In genomic region chr20:61674051-61674450, GRCh38 we compare ENCODE assay signal across 23 cellular contexts.
DNase-seq lines count a peak whose midpoint lies in the region; ATAC-seq, FAIRE-seq and TF ChIP-seq lines count a peak whose summit lies in the region.
"Had no signal": no experiment of that assay in that cellular context is flagged by ENCODE, and none has a peak within 500 bp of the region (broad histone marks: within the 10 kb centered on the region; RNA-seq: fewer than 3 reads in every experiment).

No MANE protein-coding gene starts in this region.

- H3K27me3 ChIP-seq in H9 (ENCODE audit: insufficient read depth, low read length), result peaks cover 2% of the 10 kb centered on the region; the same call in 1 of the 2 replicates
- H3K27me3 ChIP-seq in IMR-90 (ENCODE audit: control insufficient read depth, insufficient read depth, low read length), result no peaks in the 10 kb centered on the region
- no peaks in the 10 kb centered on the region for H3K27me3 ChIP-seq in neuronal stem cell (ENCODE audit: control insufficient read depth in 3 of 3, insufficient read depth in 3 of 3, low read depth in 1 of 3, low read length in 3 of 3)
- H3K27me3 ChIP-seq: BE2C; BLaER1 treated with 17β-estradiol and CSF1 and Interleukin-3, amounts not matched to agents 10 nM and 100 nM had no signal

- H3K4me1 ChIP-seq in H9 (ENCODE audit: insufficient read depth, low read length), result no peaks in the 10 kb centered on the region; the same call in 1 of the 2 replicates
- H3K4me1 ChIP-seq in IMR-90 (ENCODE audit: control insufficient read depth, insufficient read depth, low read length), result no peaks in the 10 kb centered on the region
- no peaks in the 10 kb centered on the region for H3K4me1 ChIP-seq in kidney (ENCODE audit: control insufficient read depth in 1 of 2, insufficient read depth in 1 of 2, low read depth in 1 of 2, low read length in 2 of 2)
- peaks cover 0 to 4% of the 10 kb centered on the region in 2 donors for H3K4me1 ChIP-seq in neuronal stem cell (ENCODE audit: control insufficient read depth in 2 of 2, insufficient read depth in 1 of 2, low read depth in 1 of 2, low read length in 2 of 2)
- H3K4me1 ChIP-seq: A549, BE2C had no signal

- no peaks in the 10 kb centered on the region for H3K23me2 ChIP-seq in H9 (ENCODE audit: insufficient read length, low read depth, low read length, poor library complexity, severe bottlenecking)

- H3K9ac ChIP-seq in H9 (ENCODE audit: extremely low read depth, insufficient read length, low read length) (no peak overlapping the region), IMR-90 (ENCODE audit: low read depth, low read length) (no peak overlapping the region), kidney (ENCODE audit: low read length in 2 of 2) (no peak overlapping the region), neuronal stem cell (ENCODE audit: low read depth, low read length, poor library complexity) (no peak overlapping the region)
- H3K9ac ChIP-seq: BLaER1 treated with 17β-estradiol and CSF1 and Interleukin-3, amounts not matched to agents 10 nM and 100 nM; GM23248 had no signal

- dilution Hi-C loops in IMR-90 (cut with HindIII; ENCODE audit: low sequenced_read_pairs, unreplicated experiment), result no loop called here

- POLR2A ChIA-PET in IMR-90 (lab: Charles Lee; ENCODE audit: unreplicated experiment), result no interaction called here

- CTCF ChIA-PET in IMR-90 (lab: Yijun Ruan, JAX), result no interaction called here

- no peak for FAIRE-seq in kidney (lab: Jason Lieb, UNC)
- FAIRE-seq: A549, GM12891, H1 had no signal

- H3K4me3 ChIP-seq in IMR-90 (ENCODE audit: insufficient read depth, low read depth, low read length) (no peak overlapping the region), kidney (ENCODE audit: low read length in 2 of 2) (no peak overlapping the region), neuronal stem cell (ENCODE audit: low read length in 2 of 2) (no peak overlapping the region)
- H3K4me3 ChIP-seq: A549; BLaER1 treated with 17β-estradiol and CSF1 and Interleukin-3, amounts not matched to agents 10 nM and 100 nM; GM23248 had no signal

- no peak overlapping the region for H3T11ph ChIP-seq in H9 (ENCODE audit: low read length)

- peaks cover 0 to 2% (median 0%) of the 10 kb centered on the region in 3 experiments; a peak in 3 of 7 replicates for H3K36me3 Mint-ChIP-seq in H9 (ENCODE audit: insufficient read depth in 1 of 3, low read depth in 3 of 3)
- H3K36me3 Mint-ChIP-seq: CD4-positive, alpha-beta memory T cell had no signal

- H3K4ac ChIP-seq in H9 (ENCODE audit: low read depth, low read length) (no peak overlapping the region), IMR-90 (ENCODE audit: low read depth, low read length) (no peak overlapping the region), neuronal stem cell (ENCODE audit: low read length) (peak overlapping the region; percentile 60)

- H2AK9ac ChIP-seq in IMR-90 (replicated peaks; ENCODE audit: low read depth, low read length, poor library complexity), result no peak overlapping the region

- H2BK120ac ChIP-seq in H9 (ENCODE audit: low read depth, low read length, poor library complexity, severe bottlenecking) (no peak overlapping the region), IMR-90 (ENCODE audit: low read depth, low read length) (no peak overlapping the region), neuronal stem cell (ENCODE audit: low read depth, low read length) (no peak overlapping the region)

- H2AFZ ChIP-seq in H9 (ENCODE audit: low read length) (no peak overlapping the region), IMR-90 (replicated peaks; ENCODE audit: low read length, poor library complexity) (peak overlapping the region; percentile 10), neuronal stem cell (ENCODE audit: low read length) (no peak overlapping the region)
- H2AFZ ChIP-seq: GM23248 had no signal

- H4K8ac ChIP-seq in H9 (replicated peaks; ENCODE audit: insufficient read length, low read depth, low read length) (no peak overlapping the region), IMR-90 (ENCODE audit: low read depth in 2 of 2, low read length in 2 of 2) (no peak overlapping the region), neuronal stem cell (ENCODE audit: low read depth, low read length) (no peak overlapping the region)

- H2BK5ac ChIP-seq in H9 (ENCODE audit: insufficient read length, low read length) (no peak overlapping the region), IMR-90 (ENCODE audit: low read depth, low read length, poor library complexity, severe bottlenecking) (no peak overlapping the region), neuronal stem cell (ENCODE audit: low read length) (no peak overlapping the region)

- H3K36me3 ChIP-seq in IMR-90 (ENCODE audit: control insufficient read depth, insufficient read depth, low read length), result no peaks in the 10 kb centered on the region
- H3K36me3 ChIP-seq in kidney (ENCODE audit: control insufficient read depth in 1 of 2, insufficient read depth in 2 of 2, low read length in 2 of 2), result no peaks in the 10 kb centered on the region
- no peaks in the 10 kb centered on the region for H3K36me3 ChIP-seq in neuronal stem cell (replicated peaks in 1 of 2; ENCODE audit: control insufficient read depth in 2 of 2, insufficient read depth in 2 of 2, low read length in 2 of 2)
- H3K36me3 ChIP-seq: BE2C; BLaER1 treated with 17β-estradiol and CSF1 and Interleukin-3, amounts not matched to agents 10 nM and 100 nM had no signal

- peaks cover 76% of the 10 kb centered on the region for H3K27me3 Mint-ChIP-seq in H9 (ENCODE audit: low read depth)

- no peak overlapping the region for H3K27ac ChIP-seq in H9 (ENCODE audit: insufficient read length, low read depth, low read length)
- no peak overlapping the region for H3K27ac ChIP-seq in IMR-90 (ENCODE audit: insufficient read depth, low read length)
- no peak overlapping the region for H3K27ac ChIP-seq in kidney (ENCODE audit: low read depth in 2 of 2, low read length in 2 of 2)
- H3K27ac ChIP-seq in neuronal stem cell (replicated peaks; ENCODE audit: low read length), result no peak overlapping the region
- H3K27ac ChIP-seq: A549; BLaER1 treated with 17β-estradiol and CSF1 and Interleukin-3, amounts not matched to agents 10 nM and 100 nM; GM23248 had no signal

- H3K4me3 Mint-ChIP-seq in H9, result no peak overlapping the region
- H3K4me3 Mint-ChIP-seq: CD4-positive, alpha-beta memory T cell had no signal

- H2BK15ac ChIP-seq in H9 (ENCODE audit: low read depth, low read length), result no peak overlapping the region
- no peak overlapping the region for H2BK15ac ChIP-seq in IMR-90 (ENCODE audit: low read depth, low read length)
- H2BK15ac ChIP-seq in neuronal stem cell (ENCODE audit: low read length), result no peak overlapping the region

- no peak for TF ChIP-seq CTCF in H9 (conservative IDR thresholded peaks at IDR 0.05)
- TF ChIP-seq CTCF in IMR-90 (conservative IDR thresholded peaks at IDR 0.05; ENCODE audit: low read depth, low read length), result no peak
- TF ChIP-seq CTCF in kidney (IDR thresholded peaks at IDR 0.05; ENCODE audit: borderline replicate concordance, extremely low read depth, insufficient read depth), result no peak

- DNase-seq in H9 (no peak), IMR-90 (no peak), kidney (peak; percentile 58), neuronal stem cell (ENCODE audit: low spot score) (no peak), NCI-H2227 treated with DMSO at 0.1 percent for 48 hours (lab: John Stamatoyannopoulos, UW) (no peak), NCI-H2227 (lab: John Stamatoyannopoulos, UW; ENCODE audit: unreplicated experiment) (no peak)
- DNase-seq: 8988T; ACHN; AML-193; BE2C; Calu3; CD4-positive, alpha-beta memory T cell; DMS53; DMS79 treated with DMSO at 0.1 percent for 48 hours; GF-D8; GM23248; H7 had no signal

- H3K14ac ChIP-seq in H9 (ENCODE audit: insufficient read depth, low read length) (0 out of 2 replicates have a peak overlapping the region, but pooled peaks have one; percentile 40), IMR-90 (replicated peaks; ENCODE audit: low read depth, low read length) (no peak overlapping the region), neuronal stem cell (ENCODE audit: low read length) (peak overlapping the region; percentile 92)

- H4K91ac ChIP-seq in H9 (ENCODE audit: insufficient read length, low read depth, low read length) (no peak overlapping the region), IMR-90 (ENCODE audit: insufficient read depth, low read depth, low read length) (no peak overlapping the region), neuronal stem cell (ENCODE audit: low read depth, low read length, poor library complexity) (peak overlapping the region; percentile 77)

- TF ChIP-seq POLR2A in IMR-90 (IDR thresholded peaks at IDR 0.05; ENCODE audit: low read depth, low read length), result no peak

- H3K9me1 ChIP-seq in IMR-90 (ENCODE audit: insufficient read depth, low read length), result no peaks in the 10 kb centered on the region

- H3K4me2 ChIP-seq in H9 (ENCODE audit: insufficient read depth, insufficient read length, low read length), result no peak overlapping the region
- H3K4me2 ChIP-seq in IMR-90 (ENCODE audit: low read depth, low read length), result no peak overlapping the region
- H3K4me2 ChIP-seq in neuronal stem cell (ENCODE audit: insufficient read depth, low read length, poor library complexity, severe bottlenecking), result no peak overlapping the region
- H3K4me2 ChIP-seq: A549; BLaER1 treated with 17β-estradiol and CSF1 and Interleukin-3, amounts not matched to agents 10 nM and 100 nM had no signal

- H3K9me3 Mint-ChIP-seq in H9, result peaks cover 3 to 6% of the 10 kb centered on the region in 2 experiments; a peak in 4 of 5 replicates

- no peak overlapping the region for H2BK20ac ChIP-seq in H9 (ENCODE audit: low read depth, low read length, poor library complexity, severe bottlenecking)
- H2BK20ac ChIP-seq in IMR-90 (ENCODE audit: low read depth, low read length), result no peak overlapping the region

- H3K4me1 Mint-ChIP-seq in H9, result peaks cover 11 to 12% of the 10 kb centered on the region in 2 experiments

- H2BK12ac ChIP-seq in H9 (ENCODE audit: insufficient read length, low read depth, low read length) (no peak overlapping the region), neuronal stem cell (ENCODE audit: low read length) (peak overlapping the region; percentile 30)

- H2AK5ac ChIP-seq in H9 (ENCODE audit: insufficient read length, low read length) (no peak overlapping the region), IMR-90 (ENCODE audit: low read depth, low read length) (no peak overlapping the region), neuronal stem cell (ENCODE audit: low read depth, low read length) (peak overlapping the region; percentile 54)

- H4K20me1 ChIP-seq in H9 (ENCODE audit: control insufficient read depth, insufficient read depth, insufficient read length), result no peaks in the 10 kb centered on the region
- H4K20me1 ChIP-seq in IMR-90 (ENCODE audit: insufficient read depth, low read length), result no peaks in the 10 kb centered on the region
- H4K20me1 ChIP-seq: BLaER1 treated with 17β-estradiol and CSF1 and Interleukin-3, amounts not matched to agents 10 nM and 100 nM had no signal

- no CpG with 5 or more reads among the region's 10 CpGs for WGBS in H9 (ENCODE audit: extremely low coverage, insufficient read length, low lambda C conversion rate)
- WGBS in IMR-90 (ENCODE audit: extremely low coverage in 2 of 2, insufficient read length in 1 of 2), 2 experiments, result 76% methylated on average over 6 of the region's 10 CpGs; no CpG with 5 or more reads in 1 of the 2 experiments
- no CpG with 5 or more reads among the region's 10 CpGs for WGBS in neuronal stem cell (ENCODE audit: extremely low coverage in 2 of 2, insufficient read length in 2 of 2, insufficient replicate concordance in 1 of 2), 2 donors

- no peak for TF ChIP-seq RAD21 in IMR-90 (IDR thresholded peaks at IDR 0.05; ENCODE audit: low read length)

- no peak overlapping the region for H3K18ac ChIP-seq in H9 (ENCODE audit: insufficient read length, low read depth, low read length)
- H3K18ac ChIP-seq in IMR-90 (ENCODE audit: low read depth, low read length), result no peak overlapping the region
- peak overlapping the region; percentile 84 for H3K18ac ChIP-seq in neuronal stem cell (ENCODE audit: low read length)

- no peaks in the 10 kb centered on the region for H3K79me2 ChIP-seq in H9 (ENCODE audit: insufficient read depth, low read length)

- H3K23ac ChIP-seq in H9 (ENCODE audit: insufficient read length, low read depth, low read length), result no peak overlapping the region
- no peak overlapping the region for H3K23ac ChIP-seq in IMR-90 (ENCODE audit: low read depth, low read length)
- H3K23ac ChIP-seq in neuronal stem cell (ENCODE audit: low read depth, low read length, poor library complexity), result peak overlapping the region; percentile 69

- peak overlapping the region in 1 of 3 experiments; percentile 21; a peak in 1 of 7 replicates for H3K27ac Mint-ChIP-seq in H9
- H3K27ac Mint-ChIP-seq: CD4-positive, alpha-beta memory T cell had no signal

- H3K79me1 ChIP-seq in H9 (ENCODE audit: insufficient read depth, low read depth, low read length, poor library complexity, severe bottlenecking), result no peaks in the 10 kb centered on the region
- H3K79me1 ChIP-seq in IMR-90 (ENCODE audit: low read depth in 1 of 2, low read length in 2 of 2), result no peaks in the 10 kb centered on the region
- H3K79me1 ChIP-seq in neuronal stem cell (ENCODE audit: low read depth, low read length), result no peaks in the 10 kb centered on the region

- in situ Hi-C loops in IMR-90 (cut with MboI; ENCODE audit: low sequenced_read_pairs), result no loop called here

- intact Hi-C loops in IMR-90 (cut with micrococcal nuclease), result no loop called here
- intact Hi-C loops in kidney (cut with DNase I), result no loop called here

- H3K56ac ChIP-seq in H9 (ENCODE audit: insufficient read length, low read depth, low read length) (no peak overlapping the region), IMR-90 (ENCODE audit: extremely low read depth, insufficient read depth, low read length) (no peak overlapping the region)

- ATAC-seq in IMR-90 (ENCODE audit: low read depth), result no peak
- ATAC-seq in HG02840 (IDR thresholded peaks at IDR 0.05; ENCODE audit: low FRiP score, unreplicated experiment), result no peak
- ATAC-seq: A549, HCT116 had no signal

- no peak overlapping the region for H4K5ac ChIP-seq in H9 (ENCODE audit: insufficient read length, low read depth, low read length)
- H4K5ac ChIP-seq in IMR-90 (ENCODE audit: low read depth, low read length), result no peak overlapping the region

- H3K9me3 ChIP-seq in H9 (ENCODE audit: control insufficient read depth, low read depth, low read length), result no peaks in the 10 kb centered on the region
- H3K9me3 ChIP-seq in IMR-90 (ENCODE audit: control insufficient read depth, insufficient read depth, low read length), result peaks cover 5% of the 10 kb centered on the region; the same call in 1 of the 2 replicates
- no peaks in the 10 kb centered on the region for H3K9me3 ChIP-seq in kidney (ENCODE audit: control insufficient read depth in 1 of 2, low read length in 2 of 2)
- H3K9me3 ChIP-seq in neuronal stem cell (replicated peaks in 1 of 2; ENCODE audit: control insufficient read depth in 2 of 2, insufficient read depth in 1 of 2, low read depth in 1 of 2, low read length in 2 of 2), result peaks cover 0 to 4% of the 10 kb centered on the region in 2 donors
- H3K9me3 ChIP-seq: A549; BE2C; BLaER1 treated with 17β-estradiol and CSF1 and Interleukin-3, amounts not matched to agents 10 nM and 100 nM had no signal

- no TSS peak for BruUV-seq in IMR-90 (replicated peaks; lab: Mats Ljungman, UMichigan)
